Comparison of ENCODE assay signal across 1 cellular context in the genomic region with DNA sequence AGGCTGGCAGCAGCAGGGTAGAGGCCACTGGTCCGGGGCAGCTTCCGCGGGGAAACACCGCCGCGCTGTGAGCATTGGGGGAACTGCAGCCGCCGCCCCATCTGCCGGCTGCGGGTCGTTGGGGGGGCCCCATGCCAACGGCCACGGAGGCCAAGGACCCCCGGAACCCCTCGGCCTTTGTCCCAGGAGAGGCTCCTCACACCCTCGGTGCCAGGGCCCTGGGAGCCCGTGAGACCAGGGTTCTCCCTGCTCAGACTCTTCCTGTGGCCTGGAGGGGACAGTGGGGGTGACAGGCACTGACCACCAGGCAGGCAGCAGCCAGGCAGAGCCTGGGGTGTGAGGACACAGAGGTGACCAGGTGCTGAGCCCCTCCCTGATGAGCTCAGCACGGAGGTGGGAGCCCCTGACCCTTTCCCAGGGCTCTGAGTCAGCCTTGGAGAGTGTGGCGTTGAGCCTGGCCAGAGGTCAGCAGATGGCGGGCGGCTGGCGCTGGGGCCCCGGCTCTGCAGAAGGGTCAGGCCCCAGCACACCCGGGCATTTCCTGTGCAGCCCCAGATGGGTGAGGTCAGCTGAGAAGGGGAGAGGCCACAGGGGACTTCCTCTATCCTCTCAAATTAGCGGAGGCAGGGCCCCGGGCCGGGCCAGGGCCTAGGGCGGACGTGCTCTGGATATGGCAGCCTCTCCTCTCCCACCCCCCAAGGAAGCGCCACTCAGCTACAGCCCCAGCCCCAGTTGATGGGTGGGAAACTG.
TF ChIP-seq lines count a peak whose summit lies in the region.

No MANE protein-coding gene starts in this region.

TF ChIP-seq in K562, 482 proteins besides CTCF, POLR2A, EP300 and RAD21 (continued from another document and continues in another):
- TF ChIP-seq TARDBP (IDR thresholded peaks at IDR 0.05) (0 out of 2 replicates have a peak, but pooled peaks have one; percentile 38), YY1 (IDR thresholded peaks at IDR 0.05; ENCODE audit: borderline replicate concordance in 1 of 3, control insufficient read depth in 1 of 3, extremely low read depth in 1 of 3, insufficient read depth in 3 of 3, insufficient read length in 1 of 3, insufficient replicate concordance in 2 of 3, low read depth in 1 of 3, low read length in 2 of 3) (peak in 1 of 3 experiments; percentile 28), ZNF644 (tag; IDR thresholded peaks at IDR 0.05; ENCODE audit: low read depth) (no peak), MBD2 (IDR thresholded peaks at IDR 0.05; ENCODE audit: borderline replicate concordance, low read depth) (no peak), CBFB (CRISPR knock-in tag; IDR thresholded peaks at IDR 0.05) (0 out of 2 replicates have a peak, but pooled peaks have one; percentile 35), SMAD4 (CRISPR knock-in tag; conservative IDR thresholded peaks at IDR 0.05) (peak; percentile 52), GATAD2B (IDR thresholded peaks at IDR 0.05; ENCODE audit: borderline replicate concordance) (no peak; the same call in 1 of the 2 replicates), ZBTB7A (IDR thresholded peaks at IDR 0.05; ENCODE audit: borderline replicate concordance, control insufficient read depth, low read depth, low read length) (peak; percentile 88), KLF6 (CRISPR knock-in tag; IDR thresholded peaks at IDR 0.05; ENCODE audit: borderline replicate concordance) (peak; percentile 29; the same call in 1 of the 2 replicates), ZBED1 (IDR thresholded peaks at IDR 0.05) (peak; percentile 50; the same call in 1 of the 2 replicates), DDX20 (tag; IDR thresholded peaks at IDR 0.05; ENCODE audit: low read depth) (no peak), FOXP1 (CRISPR knock-in tag; IDR thresholded peaks at IDR 0.05) (0 out of 2 replicates have a peak, but pooled peaks have one; percentile 23), ARID2 (IDR thresholded peaks at IDR 0.05) (peak; percentile 20; the same call in 1 of the 2 replicates), ZNF766 (CRISPR knock-in tag; conservative IDR thresholded peaks at IDR 0.05) (peak; percentile 60), DACH1 (IDR thresholded peaks at IDR 0.05; ENCODE audit: partially characterized antibody) (no peak), PHTF2 (CRISPR knock-in tag; IDR thresholded peaks at IDR 0.05) (no peak), CHD1 (IDR thresholded peaks at IDR 0.05; ENCODE audit: low read length) (peak; percentile 8), NUFIP1 (IDR thresholded peaks at IDR 0.05; ENCODE audit: partially characterized antibody) (no peak), JUND (IDR thresholded peaks at IDR 0.05; ENCODE audit: borderline replicate concordance, low read depth, low read length) (peak; percentile 69; the same call in 1 of the 2 replicates), JUND (tag; IDR thresholded peaks at IDR 0.05; ENCODE audit: borderline replicate concordance, low read depth, low read length) (peak; percentile 36; the same call in 1 of the 3 replicates), GABPB1 (CRISPR knock-in tag; IDR thresholded peaks at IDR 0.05) (peak; percentile 82), ZSCAN32 (CRISPR knock-in tag; IDR thresholded peaks at IDR 0.05) (no peak), FOSL1 (tag; conservative IDR thresholded peaks at IDR 0.05) (peak; percentile 46), HNRNPUL1 (IDR thresholded peaks at IDR 0.05; ENCODE audit: low read length) (no peak), TFAM (CRISPR knock-in tag; conservative IDR thresholded peaks at IDR 0.05) (no peak), TRIM24 (IDR thresholded peaks at IDR 0.05) (no peak), CBX1 (IDR thresholded peaks at IDR 0.05; ENCODE audit: low read depth) (no peak), ESRRA (IDR thresholded peaks at IDR 0.05; ENCODE audit: borderline replicate concordance, low read depth) (peak; percentile 6; the same call in 1 of the 2 replicates), MYNN (IDR thresholded peaks at IDR 0.05) (peak; percentile 59), MYNN (CRISPR knock-in tag; IDR thresholded peaks at IDR 0.05) (no peak), FOXK2 (conservative IDR thresholded peaks at IDR 0.05 in 1 of 2, IDR thresholded peaks at IDR 0.05 in 1 of 2; ENCODE audit: low read depth in 2 of 2) (no peak)
- TF ChIP-seq, protein P1, sequence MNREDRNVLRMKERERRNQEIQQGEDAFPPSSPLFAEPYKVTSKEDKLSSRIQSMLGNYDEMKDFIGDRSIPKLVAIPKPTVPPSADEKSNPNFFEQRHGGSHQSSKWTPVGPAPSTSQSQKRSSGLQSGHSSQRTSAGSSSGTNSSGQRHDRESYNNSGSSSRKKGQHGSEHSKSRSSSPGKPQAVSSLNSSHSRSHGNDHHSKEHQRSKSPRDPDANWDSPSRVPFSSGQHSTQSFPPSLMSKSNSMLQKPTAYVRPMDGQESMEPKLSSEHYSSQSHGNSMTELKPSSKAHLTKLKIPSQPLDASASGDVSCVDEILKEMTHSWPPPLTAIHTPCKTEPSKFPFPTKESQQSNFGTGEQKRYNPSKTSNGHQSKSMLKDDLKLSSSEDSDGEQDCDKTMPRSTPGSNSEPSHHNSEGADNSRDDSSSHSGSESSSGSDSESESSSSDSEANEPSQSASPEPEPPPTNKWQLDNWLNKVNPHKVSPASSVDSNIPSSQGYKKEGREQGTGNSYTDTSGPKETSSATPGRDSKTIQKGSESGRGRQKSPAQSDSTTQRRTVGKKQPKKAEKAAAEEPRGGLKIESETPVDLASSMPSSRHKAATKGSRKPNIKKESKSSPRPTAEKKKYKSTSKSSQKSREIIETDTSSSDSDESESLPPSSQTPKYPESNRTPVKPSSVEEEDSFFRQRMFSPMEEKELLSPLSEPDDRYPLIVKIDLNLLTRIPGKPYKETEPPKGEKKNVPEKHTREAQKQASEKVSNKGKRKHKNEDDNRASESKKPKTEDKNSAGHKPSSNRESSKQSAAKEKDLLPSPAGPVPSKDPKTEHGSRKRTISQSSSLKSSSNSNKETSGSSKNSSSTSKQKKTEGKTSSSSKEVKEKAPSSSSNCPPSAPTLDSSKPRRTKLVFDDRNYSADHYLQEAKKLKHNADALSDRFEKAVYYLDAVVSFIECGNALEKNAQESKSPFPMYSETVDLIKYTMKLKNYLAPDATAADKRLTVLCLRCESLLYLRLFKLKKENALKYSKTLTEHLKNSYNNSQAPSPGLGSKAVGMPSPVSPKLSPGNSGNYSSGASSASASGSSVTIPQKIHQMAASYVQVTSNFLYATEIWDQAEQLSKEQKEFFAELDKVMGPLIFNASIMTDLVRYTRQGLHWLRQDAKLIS (CRISPR knock-in tag; IDR thresholded peaks at IDR 0.05) = 0 out of 2 replicates have a peak, but pooled peaks have one; percentile 60
- TF ChIP-seq, protein P2, sequence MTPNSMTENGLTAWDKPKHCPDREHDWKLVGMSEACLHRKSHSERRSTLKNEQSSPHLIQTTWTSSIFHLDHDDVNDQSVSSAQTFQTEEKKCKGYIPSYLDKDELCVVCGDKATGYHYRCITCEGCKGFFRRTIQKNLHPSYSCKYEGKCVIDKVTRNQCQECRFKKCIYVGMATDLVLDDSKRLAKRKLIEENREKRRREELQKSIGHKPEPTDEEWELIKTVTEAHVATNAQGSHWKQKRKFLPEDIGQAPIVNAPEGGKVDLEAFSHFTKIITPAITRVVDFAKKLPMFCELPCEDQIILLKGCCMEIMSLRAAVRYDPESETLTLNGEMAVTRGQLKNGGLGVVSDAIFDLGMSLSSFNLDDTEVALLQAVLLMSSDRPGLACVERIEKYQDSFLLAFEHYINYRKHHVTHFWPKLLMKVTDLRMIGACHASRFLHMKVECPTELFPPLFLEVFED (CRISPR knock-in tag; conservative IDR thresholded peaks at IDR 0.05) = no peak
- TF ChIP-seq, protein P3, sequence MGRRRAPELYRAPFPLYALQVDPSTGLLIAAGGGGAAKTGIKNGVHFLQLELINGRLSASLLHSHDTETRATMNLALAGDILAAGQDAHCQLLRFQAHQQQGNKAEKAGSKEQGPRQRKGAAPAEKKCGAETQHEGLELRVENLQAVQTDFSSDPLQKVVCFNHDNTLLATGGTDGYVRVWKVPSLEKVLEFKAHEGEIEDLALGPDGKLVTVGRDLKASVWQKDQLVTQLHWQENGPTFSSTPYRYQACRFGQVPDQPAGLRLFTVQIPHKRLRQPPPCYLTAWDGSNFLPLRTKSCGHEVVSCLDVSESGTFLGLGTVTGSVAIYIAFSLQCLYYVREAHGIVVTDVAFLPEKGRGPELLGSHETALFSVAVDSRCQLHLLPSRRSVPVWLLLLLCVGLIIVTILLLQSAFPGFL (CRISPR knock-in tag; IDR thresholded peaks at IDR 0.05) = peak; percentile 88
- TF ChIP-seq, protein P4, sequence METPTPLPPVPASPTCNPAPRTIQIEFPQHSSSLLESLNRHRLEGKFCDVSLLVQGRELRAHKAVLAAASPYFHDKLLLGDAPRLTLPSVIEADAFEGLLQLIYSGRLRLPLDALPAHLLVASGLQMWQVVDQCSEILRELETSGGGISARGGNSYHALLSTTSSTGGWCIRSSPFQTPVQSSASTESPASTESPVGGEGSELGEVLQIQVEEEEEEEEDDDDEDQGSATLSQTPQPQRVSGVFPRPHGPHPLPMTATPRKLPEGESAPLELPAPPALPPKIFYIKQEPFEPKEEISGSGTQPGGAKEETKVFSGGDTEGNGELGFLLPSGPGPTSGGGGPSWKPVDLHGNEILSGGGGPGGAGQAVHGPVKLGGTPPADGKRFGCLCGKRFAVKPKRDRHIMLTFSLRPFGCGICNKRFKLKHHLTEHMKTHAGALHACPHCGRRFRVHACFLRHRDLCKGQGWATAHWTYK (CRISPR knock-in tag; IDR thresholded peaks at IDR 0.05) = 0 out of 2 replicates have a peak, but pooled peaks have one; percentile 62
- TF ChIP-seq, protein P5, sequence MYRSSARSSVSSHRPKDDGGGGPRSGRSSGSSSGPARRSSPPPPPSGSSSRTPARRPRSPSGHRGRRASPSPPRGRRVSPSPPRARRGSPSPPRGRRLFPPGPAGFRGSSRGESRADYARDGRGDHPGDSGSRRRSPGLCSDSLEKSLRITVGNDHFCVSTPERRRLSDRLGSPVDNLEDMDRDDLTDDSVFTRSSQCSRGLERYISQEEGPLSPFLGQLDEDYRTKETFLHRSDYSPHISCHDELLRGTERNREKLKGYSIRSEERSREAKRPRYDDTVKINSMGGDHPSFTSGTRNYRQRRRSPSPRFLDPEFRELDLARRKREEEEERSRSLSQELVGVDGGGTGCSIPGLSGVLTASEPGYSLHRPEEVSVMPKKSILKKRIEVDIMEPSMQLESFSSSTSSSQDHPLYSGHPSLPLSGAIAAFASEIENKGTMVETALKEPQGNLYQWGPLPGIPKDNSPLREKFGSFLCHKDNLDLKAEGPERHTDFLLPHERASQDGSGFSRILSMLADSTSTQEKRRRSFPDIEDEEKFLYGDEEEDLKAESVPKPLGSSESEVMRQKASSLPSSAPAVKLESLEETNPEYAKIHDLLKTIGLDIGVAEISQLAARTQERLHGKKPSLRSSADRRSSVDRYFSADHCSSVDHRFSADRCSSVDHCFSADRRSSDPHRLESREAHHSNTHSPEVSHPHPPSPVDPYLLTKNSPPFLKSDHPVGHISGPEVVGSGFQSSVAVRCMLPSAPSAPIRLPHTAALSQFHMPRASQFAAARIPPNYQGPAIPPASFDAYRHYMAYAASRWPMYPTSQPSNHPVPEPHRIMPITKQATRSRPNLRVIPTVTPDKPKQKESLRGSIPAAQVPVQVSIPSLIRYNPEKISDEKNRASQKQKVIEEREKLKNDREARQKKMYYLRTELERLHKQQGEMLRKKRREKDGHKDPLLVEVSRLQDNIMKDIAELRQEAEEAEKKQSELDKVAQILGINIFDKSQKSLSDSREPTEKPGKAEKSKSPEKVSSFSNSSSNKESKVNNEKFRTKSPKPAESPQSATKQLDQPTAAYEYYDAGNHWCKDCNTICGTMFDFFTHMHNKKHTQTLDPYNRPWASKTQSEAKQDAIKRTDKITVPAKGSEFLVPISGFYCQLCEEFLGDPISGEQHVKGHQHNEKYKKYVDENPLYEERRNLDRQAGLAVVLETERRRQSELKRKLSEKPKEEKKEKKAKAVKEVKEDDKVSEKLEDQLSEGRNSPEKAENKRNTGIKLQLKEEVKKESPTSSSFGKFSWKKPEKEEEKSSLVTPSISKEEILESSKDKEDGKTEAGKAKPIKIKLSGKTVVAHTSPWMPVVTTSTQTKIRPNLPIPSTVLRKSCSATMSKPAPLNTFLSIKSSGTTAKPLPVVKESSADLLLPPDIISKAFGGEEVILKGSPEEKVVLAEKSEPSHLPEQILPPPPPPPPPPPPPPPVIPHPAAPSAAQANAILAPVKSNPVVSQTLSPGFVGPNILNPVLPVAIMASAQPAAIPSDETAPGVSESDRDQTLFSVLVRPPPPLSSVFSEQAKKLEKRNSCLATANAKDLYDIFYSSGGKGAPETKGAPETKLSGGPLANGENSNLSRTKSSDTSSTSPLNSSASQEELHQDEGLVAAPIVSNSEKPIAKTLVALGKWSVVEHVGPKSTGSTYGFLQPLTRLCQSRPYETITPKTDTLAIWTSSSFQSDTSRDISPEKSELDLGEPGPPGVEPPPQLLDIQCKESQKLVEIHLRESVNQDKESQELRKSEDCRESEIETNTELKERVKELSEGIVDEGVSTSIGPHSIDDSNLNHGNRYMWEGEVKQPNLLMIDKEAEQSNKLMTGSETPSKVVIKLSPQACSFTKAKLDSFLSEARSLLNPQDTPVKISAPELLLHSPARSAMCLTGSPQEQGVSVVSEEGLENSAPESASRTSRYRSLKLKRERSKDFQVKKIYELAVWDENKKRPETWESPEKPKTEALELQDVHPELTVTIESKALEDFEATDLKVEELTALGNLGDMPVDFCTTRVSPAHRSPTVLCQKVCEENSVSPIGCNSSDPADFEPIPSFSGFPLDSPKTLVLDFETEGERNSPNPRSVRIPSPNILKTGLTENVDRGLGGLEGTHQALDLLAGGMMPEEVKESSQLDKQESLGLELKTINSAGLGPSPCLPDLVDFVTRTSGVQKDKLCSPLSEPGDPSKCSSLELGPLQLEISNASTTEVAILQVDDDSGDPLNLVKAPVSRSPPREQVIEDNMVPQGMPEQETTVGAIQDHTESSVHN (IDR thresholded peaks at IDR 0.05; ENCODE audit: borderline replicate concordance in 1 of 2, low read depth in 1 of 2) = no peak
- TF ChIP-seq, protein P6, sequence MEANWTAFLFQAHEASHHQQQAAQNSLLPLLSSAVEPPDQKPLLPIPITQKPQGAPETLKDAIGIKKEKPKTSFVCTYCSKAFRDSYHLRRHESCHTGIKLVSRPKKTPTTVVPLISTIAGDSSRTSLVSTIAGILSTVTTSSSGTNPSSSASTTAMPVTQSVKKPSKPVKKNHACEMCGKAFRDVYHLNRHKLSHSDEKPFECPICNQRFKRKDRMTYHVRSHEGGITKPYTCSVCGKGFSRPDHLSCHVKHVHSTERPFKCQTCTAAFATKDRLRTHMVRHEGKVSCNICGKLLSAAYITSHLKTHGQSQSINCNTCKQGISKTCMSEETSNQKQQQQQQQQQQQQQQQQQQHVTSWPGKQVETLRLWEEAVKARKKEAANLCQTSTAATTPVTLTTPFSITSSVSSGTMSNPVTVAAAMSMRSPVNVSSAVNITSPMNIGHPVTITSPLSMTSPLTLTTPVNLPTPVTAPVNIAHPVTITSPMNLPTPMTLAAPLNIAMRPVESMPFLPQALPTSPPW (CRISPR knock-in tag; IDR thresholded peaks at IDR 0.05) = peak; percentile 80
